1 cellular context compared by ENCODE assay signal in genomic region chr6:32195902-32196681, GRCh38.
A peak's percentile ranks its signal among the peaks of the same experiment; 100 is the strongest.
TF ChIP-seq lines count a peak whose summit lies in the region.

No MANE protein-coding gene starts in this region.

TF ChIP-seq in HepG2, 621 proteins besides CTCF, POLR2A, EP300 and RAD21 (continued from another document and continues in another):
- no peak; the same call in 1 of the 2 replicates for TF ChIP-seq PBX3 (CRISPR knock-in tag; IDR thresholded peaks at IDR 0.05; ENCODE audit: borderline replicate concordance)
- peak; percentile 67; the same call in 1 of the 2 replicates for TF ChIP-seq ZNF619 (CRISPR knock-in tag; IDR thresholded peaks at IDR 0.05)
- TF ChIP-seq ZNF564 (CRISPR knock-in tag; IDR thresholded peaks at IDR 0.05), result no peak
- no peak for TF ChIP-seq CHD4 (IDR thresholded peaks at IDR 0.05; ENCODE audit: borderline replicate concordance, low read length)
- 0 out of 2 replicates have a peak, but pooled peaks have one; percentile 17 for TF ChIP-seq HNF1A (IDR thresholded peaks at IDR 0.05; ENCODE audit: low read depth)
- TF ChIP-seq HNF1A (CRISPR knock-in tag; IDR thresholded peaks at IDR 0.05; ENCODE audit: borderline replicate concordance), result no peak
- TF ChIP-seq ZNF629 (CRISPR knock-in tag; conservative IDR thresholded peaks at IDR 0.05), result no peak
- TF ChIP-seq ATF5 (CRISPR knock-in tag; IDR thresholded peaks at IDR 0.05; ENCODE audit: low read depth), result peak; percentile 48; the same call in 1 of the 2 replicates
- no peak for TF ChIP-seq U2AF1 (optimal IDR thresholded peaks at IDR 0.05; ENCODE audit: low read depth, low read length)
- peak; percentile 49 for TF ChIP-seq ZNF18 (CRISPR knock-in tag; IDR thresholded peaks at IDR 0.05; ENCODE audit: insufficient replicate concordance)
- TF ChIP-seq PCBP1 (IDR thresholded peaks at IDR 0.05; ENCODE audit: borderline replicate concordance, low read depth, low read length), result no peak; the same call in none of the 2 replicates
- no peak for TF ChIP-seq HOXD1 (CRISPR knock-in tag; IDR thresholded peaks at IDR 0.05)
- no peak for TF ChIP-seq ZNF530 (CRISPR knock-in tag; IDR thresholded peaks at IDR 0.05; ENCODE audit: low read depth)
- peak; percentile 77 for TF ChIP-seq ETV5 (CRISPR knock-in tag; IDR thresholded peaks at IDR 0.05; ENCODE audit: borderline replicate concordance)
- TF ChIP-seq UBTF (CRISPR knock-in tag; IDR thresholded peaks at IDR 0.05), result peak; percentile 72
- peak; percentile 13; the same call in 1 of the 2 replicates for TF ChIP-seq CEBPG (CRISPR knock-in tag; IDR thresholded peaks at IDR 0.05)
- TF ChIP-seq ZNF788 (CRISPR knock-in tag; IDR thresholded peaks at IDR 0.05; ENCODE audit: borderline replicate concordance), result peak; percentile 8; the same call in 1 of the 2 replicates
- no peak for TF ChIP-seq ZNF367 (CRISPR knock-in tag; IDR thresholded peaks at IDR 0.05; ENCODE audit: borderline replicate concordance)
- no peak for TF ChIP-seq ZNF780A (CRISPR knock-in tag; IDR thresholded peaks at IDR 0.05)
- no peak for TF ChIP-seq SNAPC4 (CRISPR knock-in tag; IDR thresholded peaks at IDR 0.05)
- no peak; the same call in 1 of the 2 replicates for TF ChIP-seq HNRNPUL1 (IDR thresholded peaks at IDR 0.05; ENCODE audit: low read depth, low read length)
- peak; percentile 44; the same call in 1 of the 2 replicates for TF ChIP-seq WIZ (CRISPR knock-in tag; IDR thresholded peaks at IDR 0.05)
- no peak for TF ChIP-seq ZNF234 (CRISPR knock-in tag; conservative IDR thresholded peaks at IDR 0.05)
- peak; percentile 66 for TF ChIP-seq TBL1XR1 (IDR thresholded peaks at IDR 0.05; ENCODE audit: borderline replicate concordance, low read length, partially characterized antibody)
- peak; percentile 86 for TF ChIP-seq ZNF556 (CRISPR knock-in tag; IDR thresholded peaks at IDR 0.05; ENCODE audit: borderline replicate concordance)
- 0 out of 2 replicates have a peak, but pooled peaks have one; percentile 37 for TF ChIP-seq ZBTB3 (CRISPR knock-in tag; IDR thresholded peaks at IDR 0.05; ENCODE audit: borderline replicate concordance, low read depth)
- TF ChIP-seq IRF2 (CRISPR knock-in tag; IDR thresholded peaks at IDR 0.05), result no peak; the same call in 1 of the 2 replicates
- TF ChIP-seq ASH2L (IDR thresholded peaks at IDR 0.05; ENCODE audit: insufficient read length, low read depth, low read length), result peak; percentile 58
- TF ChIP-seq ZIK1 (CRISPR knock-in tag; IDR thresholded peaks at IDR 0.05; ENCODE audit: borderline replicate concordance, low read depth), result peak; percentile 97
- TF ChIP-seq HOXA5 (CRISPR knock-in tag; IDR thresholded peaks at IDR 0.05), result no peak; the same call in 1 of the 2 replicates
- peak; percentile 27; the same call in 1 of the 2 replicates for TF ChIP-seq ZBTB26 (CRISPR knock-in tag; IDR thresholded peaks at IDR 0.05; ENCODE audit: borderline replicate concordance)
- peak; percentile 79; the same call in 1 of the 2 replicates for TF ChIP-seq REL (CRISPR knock-in tag; conservative IDR thresholded peaks at IDR 0.05)
- peak; percentile 46 for TF ChIP-seq MTA1 (CRISPR knock-in tag; IDR thresholded peaks at IDR 0.05; ENCODE audit: borderline replicate concordance)
- TF ChIP-seq ZBTB25 (CRISPR knock-in tag; IDR thresholded peaks at IDR 0.05), result peak; percentile 88; the same call in 1 of the 2 replicates
- TF ChIP-seq ZNF3 (CRISPR knock-in tag; IDR thresholded peaks at IDR 0.05), result no peak
- 0 out of 2 replicates have a peak, but pooled peaks have one; percentile 48 for TF ChIP-seq TP53 (CRISPR knock-in tag; conservative IDR thresholded peaks at IDR 0.05)
- TF ChIP-seq TRIM24 (CRISPR knock-in tag; IDR thresholded peaks at IDR 0.05), result no peak
- TF ChIP-seq PLRG1 (conservative IDR thresholded peaks at IDR 0.05), result no peak
- no peak for TF ChIP-seq SMAD9 (CRISPR knock-in tag; IDR thresholded peaks at IDR 0.05)
- TF ChIP-seq ZBTB20 (CRISPR knock-in tag; IDR thresholded peaks at IDR 0.05; ENCODE audit: borderline replicate concordance, low read depth), result peak; percentile 91
- TF ChIP-seq MEIS1 (CRISPR knock-in tag; IDR thresholded peaks at IDR 0.05; ENCODE audit: borderline replicate concordance), result peak; percentile 98
- no peak for TF ChIP-seq HOMEZ (CRISPR knock-in tag; IDR thresholded peaks at IDR 0.05; ENCODE audit: low read depth)
- TF ChIP-seq MEIS2 (CRISPR knock-in tag; IDR thresholded peaks at IDR 0.05), result peak; percentile 89
- no peak for TF ChIP-seq ZSCAN31 (CRISPR knock-in tag; IDR thresholded peaks at IDR 0.05; ENCODE audit: low read depth)
